Comparison of ENCODE assay signal across 8 cellular contexts in the genomic region with DNA sequence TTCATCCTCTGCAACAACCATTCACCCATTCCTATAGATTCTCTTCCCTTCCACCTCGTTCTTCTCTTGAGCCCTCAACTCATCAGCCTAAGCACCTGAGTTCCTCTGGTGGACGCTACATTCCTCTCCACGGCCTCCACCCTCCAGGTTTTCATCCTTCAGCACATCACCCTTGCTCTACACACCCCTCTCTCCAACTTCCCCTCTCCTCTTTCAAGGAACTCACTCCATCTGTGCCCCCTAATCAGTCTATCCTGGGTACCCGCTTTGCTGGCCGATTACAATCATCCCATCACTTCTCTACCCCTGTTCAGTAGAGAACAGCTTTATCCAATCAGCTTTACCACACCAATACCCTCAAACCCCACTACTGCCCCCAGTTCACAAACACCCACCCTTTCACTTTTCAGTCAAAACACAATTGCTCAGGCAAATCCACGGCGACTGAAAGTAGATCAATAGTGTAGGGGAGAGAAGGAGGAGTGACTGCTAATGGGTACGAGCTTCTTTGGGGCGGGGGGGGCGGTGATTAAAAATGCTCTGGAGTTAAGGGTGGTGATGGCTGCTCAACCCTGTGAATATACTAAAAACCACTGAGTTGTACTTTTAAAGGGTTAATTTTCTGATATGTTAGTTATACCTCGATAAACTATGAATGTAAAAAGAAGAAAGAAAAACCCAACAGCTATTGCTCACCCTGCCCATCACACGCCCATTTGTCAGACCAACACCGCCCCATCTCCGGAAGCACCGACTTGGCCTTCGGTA. TPM values are rescaled to one million over a fixed set of nuclear protein-coding genes. Genes with fewer than 3 reads are reported as not detected.
DNase-seq lines count a peak whose midpoint lies in the region; TF ChIP-seq lines count a peak whose summit lies in the region.

No MANE protein-coding gene starts in this region.

- H3K79me2 ChIP-seq in Loucy (ENCODE audit: insufficient read depth, low read length) = peaks cover 55% of the 10 kb centered on the region

- no peaks in the 10 kb centered on the region for H3K9me3 Mint-ChIP-seq in activated naive CD4-positive, alpha-beta T cell treated with anti-CD3 and anti-CD28 coated beads, Interleukin-2, amount 50 U/mL, for 24 hours

- H3K27me3 ChIP-seq in Loucy (ENCODE audit: insufficient read depth, low read length, poor library complexity, severe bottlenecking) = no peaks in the 10 kb centered on the region
- no peaks in the 10 kb centered on the region for H3K27me3 ChIP-seq in skeletal muscle satellite cell (ENCODE audit: control insufficient read depth, insufficient read depth, low read length)

- H3K27ac Mint-ChIP-seq in activated naive CD4-positive, alpha-beta T cell treated with anti-CD3 and anti-CD28 coated beads, Interleukin-2, amount 50 U/mL, for 24 hours = peak overlapping the region; percentile 85

- H3K4me1 Mint-ChIP-seq in activated naive CD4-positive, alpha-beta T cell treated with anti-CD3 and anti-CD28 coated beads, Interleukin-2, amount 50 U/mL, for 24 hours = peaks cover 53% of the 10 kb centered on the region

- no peaks in the 10 kb centered on the region for H3K27me3 Mint-ChIP-seq in activated naive CD4-positive, alpha-beta T cell treated with anti-CD3 and anti-CD28 coated beads, Interleukin-2, amount 50 U/mL, for 24 hours

- peak overlapping the region; percentile 79 for H3K9ac ChIP-seq in Loucy (ENCODE audit: low read depth, low read length, poor library complexity, severe bottlenecking)
- H3K9ac ChIP-seq in skeletal muscle satellite cell (ENCODE audit: low read depth, low read length) = peak overlapping the region; percentile 94

- H3K4me2 ChIP-seq in Loucy (ENCODE audit: low read depth, low read length, poor library complexity, severe bottlenecking) (peak overlapping the region; percentile 87), skeletal muscle satellite cell (ENCODE audit: low read length) (peak overlapping the region; percentile 79)

- peaks cover 7% of the 10 kb centered on the region for H3K36me3 Mint-ChIP-seq in activated naive CD4-positive, alpha-beta T cell treated with anti-CD3 and anti-CD28 coated beads, Interleukin-2, amount 50 U/mL, for 24 hours

- H3K9me3 ChIP-seq in Loucy (ENCODE audit: insufficient read depth, low read depth, low read length) (no peaks in the 10 kb centered on the region), skeletal muscle satellite cell (replicated peaks; ENCODE audit: low read length) (no peaks in the 10 kb centered on the region)

- H3K4me1 ChIP-seq in Loucy (ENCODE audit: insufficient read depth, low read length, poor library complexity, severe bottlenecking) (peaks cover 43% of the 10 kb centered on the region), skeletal muscle satellite cell (ENCODE audit: control insufficient read depth, insufficient read depth, low read length) (peaks cover 14% of the 10 kb centered on the region)

- H3K9me2 ChIP-seq in Loucy (replicated peaks; ENCODE audit: low read depth, low read length) = no peaks in the 10 kb centered on the region

- no peak for TF ChIP-seq CTCF in AG10803 (conservative IDR thresholded peaks at IDR 0.05; ENCODE audit: low read length)
- no peak for TF ChIP-seq CTCF in Loucy (conservative IDR thresholded peaks at IDR 0.05; ENCODE audit: low read length)

- no peaks in the 10 kb centered on the region for H3F3A ChIP-seq in Loucy (ENCODE audit: low read depth)

- peaks cover 8% of the 10 kb centered on the region for H4K20me1 ChIP-seq in Loucy (ENCODE audit: insufficient read depth, low read length, poor library complexity, severe bottlenecking)

- peak overlapping the region; percentile 98 for H3K4me3 Mint-ChIP-seq in activated naive CD4-positive, alpha-beta T cell treated with anti-CD3 and anti-CD28 coated beads, Interleukin-2, amount 50 U/mL, for 24 hours

- no peak for DNase-seq in AG10803 (ENCODE audit: low read depth)
- DNase-seq in GM19238 (ENCODE audit: insufficient read length, low spot score) = peak; percentile 7
- DNase-seq in hepatic stellate cell (ENCODE audit: low spot score) = peak; percentile 56
- DNase-seq in LoVo (ENCODE audit: low spot score) = no peak
- DNase-seq in ecto neural progenitor cell (ENCODE audit: low spot score) = no peak

- H3K4me3 ChIP-seq in AG10803 (ENCODE audit: low read length) (peak overlapping the region; percentile 87), Loucy (ENCODE audit: low read length, poor library complexity, severe bottlenecking) (peak overlapping the region; percentile 93), skeletal muscle satellite cell (ENCODE audit: low read length) (peak overlapping the region; percentile 99)

- peak overlapping the region; percentile 94 for H2AFZ ChIP-seq in Loucy (ENCODE audit: low read length)

- H3K36me3 ChIP-seq in Loucy (ENCODE audit: insufficient read depth, low read length) (no peaks in the 10 kb centered on the region), skeletal muscle satellite cell (ENCODE audit: insufficient read depth, low read length) (no peaks in the 10 kb centered on the region)

RNA-seq across cellular contexts. Expression of a gene that starts 0.9 kb away (rescaled TPM):
- 31.5 and 35.0 TPM in 2 replicates for total RNA-seq in skeletal muscle satellite cell (2012; rRNA removed)

RNA-seq across cellular contexts. Expression of a gene that starts 27.4 kb away (rescaled TPM):
- 9.9 and 13.3 TPM in 2 replicates for total RNA-seq in skeletal muscle satellite cell (2012; rRNA removed)

RNA-seq across cellular contexts. Expression of a gene that starts 32.7 kb away (rescaled TPM):
- 2,610 and 3,166 TPM in 2 replicates for total RNA-seq in skeletal muscle satellite cell (2012; rRNA removed)

Comparison
In these comparisons a context has a peak if more than half of its experiments do, and no peak if none do; other contexts are left out.
1. DNase-seq: peak in GM19238 (single experiment) and hepatic stellate cell (single experiment); none in AG10803 (single experiment), LoVo (single experiment) and ecto neural progenitor cell (single experiment).
2. Peak in every context shown above with its lines, with median percentiles within 50 percentile points of each other: H3K4me3 ChIP-seq.